Comparison of ENCODE assay signal across 14 cellular contexts in genomic region chr2:33292063-33292462, GRCh38.
DNase-seq lines count a peak whose midpoint lies in the region; ATAC-seq and TF ChIP-seq lines count a peak whose summit lies in the region.
"Had no signal": no experiment of that assay in that cellular context is flagged by ENCODE, and none has a peak within 500 bp of the region (broad histone marks: within the 10 kb centered on the region; RNA-seq: fewer than 3 reads in every experiment).

No MANE protein-coding gene starts in this region.

- no peak overlapping the region for H3K27ac ChIP-seq in breast epithelium
- H3K27ac ChIP-seq in dorsolateral prefrontal cortex, result peak overlapping the region in 35 of 59 donors; percentile 3 to 77 (median 55)
- H3K27ac ChIP-seq in muscle layer of duodenum (ENCODE audit: low read length), result peak overlapping the region; percentile 52
- H3K27ac ChIP-seq in tibial nerve, result peak overlapping the region in 3 of 4 donors; percentile 47 to 79 (median 76)
- H3K27ac ChIP-seq: SK-N-MC had no signal

- H3K27me3 Mint-ChIP-seq in MCF 10A (ENCODE audit: insufficient read depth, unreplicated experiment), result no peaks in the 10 kb centered on the region
- H3K27me3 Mint-ChIP-seq in stimulated activated naive CD8-positive, alpha-beta T cell treated with anti-CD3 and anti-CD28 coated beads, Interleukin-15, amount 100 ng/mL, for 72 hours, result peaks cover 31% of the 10 kb centered on the region

- H3K9me3 ChIP-seq in breast epithelium (no peaks in the 10 kb centered on the region), muscle layer of duodenum (ENCODE audit: control insufficient read depth in 1 of 2, low read length in 2 of 2) (no peaks in the 10 kb centered on the region), tibial nerve (no peaks in the 10 kb centered on the region), MG63 (no peaks in the 10 kb centered on the region)

- TF ChIP-seq EP300 in tibial nerve (IDR thresholded peaks at IDR 0.05), result no peak

- H3K4me3 ChIP-seq in breast epithelium (no peak overlapping the region), dorsolateral prefrontal cortex (peak overlapping the region in 29 of 59 donors; percentile 3 to 52 (median 34)), muscle layer of duodenum (ENCODE audit: low read depth in 1 of 2, low read length in 2 of 2) (peak overlapping the region; percentile 38 to 41), tibial nerve (peak overlapping the region in 2 of 4 donors; percentile 22 to 26), MG63 (no peak overlapping the region)
- H3K4me3 ChIP-seq: SK-N-MC had no signal

- DNase-seq in MCF 10A (ENCODE audit: unreplicated experiment) (no peak), breast epithelium (ENCODE audit: low spot score in 2 of 2) (no peak), dorsolateral prefrontal cortex (no peak), tibial nerve (ENCODE audit: low spot score in 2 of 2) (no peak), MG63 (no peak)
- no peak for DNase-seq in stimulated activated naive CD8-positive, alpha-beta T cell treated with anti-CD3 and anti-CD28 coated beads, Interleukin-15, amount 100 ng/mL, for 72 hours
- DNase-seq: 8988T; activated CD4-positive, alpha-beta memory T cell treated with anti-CD3 and anti-CD28 coated beads for 36 hours; activated naive CD8-positive, alpha-beta T cell treated with anti-CD3 and anti-CD28 coated beads, Interleukin-2, amount 50 U/mL, for 24 hours; CD4-positive, CD25-positive, alpha-beta regulatory T cell; stimulated activated naive CD8-positive, alpha-beta T cell treated with anti-CD3 and anti-CD28 coated beads, Interleukin-15, Interleukin-2, amounts not matched to agents 100 U/mL and 50 U/mL, for 24 hours had no signal

- CTCF ChIA-PET in MCF 10A (lab: Yijun Ruan, JAX), result interaction anchor here (1.3 kb wide), 1 partner anchor 258 kb away, joined by 5 read pairs; no protein-coding TSS in a partner anchor

- H3K4me1 Mint-ChIP-seq in MCF 10A (ENCODE audit: insufficient read depth, unreplicated experiment), result peaks cover 22% of the 10 kb centered on the region
- H3K4me1 Mint-ChIP-seq in stimulated activated naive CD8-positive, alpha-beta T cell treated with anti-CD3 and anti-CD28 coated beads, Interleukin-15, amount 100 ng/mL, for 72 hours, result no peaks in the 10 kb centered on the region
- H3K4me1 Mint-ChIP-seq: activated naive CD8-positive, alpha-beta T cell treated with anti-CD3 and anti-CD28 coated beads, Interleukin-2, amount 50 U/mL, for 24 hours; CD4-positive, CD25-positive, alpha-beta regulatory T cell had no signal

- no peaks in the 10 kb centered on the region for H3K27me3 ChIP-seq in breast epithelium
- no peaks in the 10 kb centered on the region for H3K27me3 ChIP-seq in dorsolateral prefrontal cortex
- H3K27me3 ChIP-seq in muscle layer of duodenum (ENCODE audit: low read depth, low read length), result no peaks in the 10 kb centered on the region
- H3K27me3 ChIP-seq in tibial nerve, result no peaks in the 10 kb centered on the region
- H3K27me3 ChIP-seq in MG63, result no peaks in the 10 kb centered on the region

- no TSS peak for BruUV-seq in MCF 10A (replicated peaks; lab: Mats Ljungman, UMichigan)

- intact Hi-C loops in MCF 10A (cut with micrococcal nuclease) (no loop called here), breast epithelium (cut with DNase I; ENCODE audit: low total_unique reads) (no loop called here), dorsolateral prefrontal cortex (cut with DNase I) (no loop called here)

- H3K4me1 ChIP-seq in breast epithelium (no peaks in the 10 kb centered on the region), muscle layer of duodenum (ENCODE audit: control insufficient read depth in 1 of 2, insufficient read depth in 2 of 2, low read length in 2 of 2) (peaks cover 9 to 25% of the 10 kb centered on the region in 2 donors), tibial nerve (peaks cover 0 to 28% (median 0%) of the 10 kb centered on the region in 4 donors)

- no peaks in the 10 kb centered on the region for H3K9me3 Mint-ChIP-seq in MCF 10A (ENCODE audit: unreplicated experiment)
- H3K9me3 Mint-ChIP-seq in stimulated activated naive CD8-positive, alpha-beta T cell treated with anti-CD3 and anti-CD28 coated beads, Interleukin-15, amount 100 ng/mL, for 72 hours, result no peaks in the 10 kb centered on the region
- H3K9me3 Mint-ChIP-seq: activated CD4-positive, alpha-beta memory T cell treated with anti-CD3 and anti-CD28 coated beads for 36 hours; activated naive CD8-positive, alpha-beta T cell treated with anti-CD3 and anti-CD28 coated beads, Interleukin-2, amount 50 U/mL, for 24 hours had no signal

- TF ChIP-seq CTCF in MCF 10A (IDR thresholded peaks at IDR 0.05; ENCODE audit: unreplicated experiment), result no peak
- no peak for TF ChIP-seq CTCF in breast epithelium (IDR thresholded peaks at IDR 0.05)
- no peak for TF ChIP-seq CTCF in dorsolateral prefrontal cortex (IDR thresholded peaks at IDR 0.05 in 54 of 56, conservative IDR thresholded peaks at IDR 0.05 in 2 of 56; ENCODE audit: low read depth in 1 of 56, partially characterized antibody in 56 of 56)
- TF ChIP-seq CTCF in tibial nerve (IDR thresholded peaks at IDR 0.05), result no peak

- H3K4me3 Mint-ChIP-seq in MCF 10A (ENCODE audit: unreplicated experiment), result no peak overlapping the region
- no peak overlapping the region for H3K4me3 Mint-ChIP-seq in stimulated activated naive CD8-positive, alpha-beta T cell treated with anti-CD3 and anti-CD28 coated beads, Interleukin-15, amount 100 ng/mL, for 72 hours
- H3K4me3 Mint-ChIP-seq: activated CD4-positive, alpha-beta memory T cell treated with anti-CD3 and anti-CD28 coated beads for 36 hours; activated naive CD8-positive, alpha-beta T cell treated with anti-CD3 and anti-CD28 coated beads, Interleukin-2, amount 50 U/mL, for 24 hours; CD4-positive, CD25-positive, alpha-beta regulatory T cell had no signal

- POLR2A ChIA-PET in MCF 10A (lab: Yijun Ruan, JAX), result interaction anchor here (0.6 to 1.0 kb wide), 2 partner anchors 24 to 78 kb away, joined by 3 read pairs; no protein-coding TSS in a partner anchor

- TF ChIP-seq POLR2A in breast epithelium (IDR thresholded peaks at IDR 0.05) (no peak), tibial nerve (IDR thresholded peaks at IDR 0.05) (no peak)

- peak overlapping the region; percentile 70 for H3K27ac Mint-ChIP-seq in MCF 10A (ENCODE audit: low read depth, unreplicated experiment)
- H3K27ac Mint-ChIP-seq in stimulated activated naive CD8-positive, alpha-beta T cell treated with anti-CD3 and anti-CD28 coated beads, Interleukin-15, amount 100 ng/mL, for 72 hours, result no peak overlapping the region
- H3K27ac Mint-ChIP-seq: activated CD4-positive, alpha-beta memory T cell treated with anti-CD3 and anti-CD28 coated beads for 36 hours; activated naive CD8-positive, alpha-beta T cell treated with anti-CD3 and anti-CD28 coated beads, Interleukin-2, amount 50 U/mL, for 24 hours; CD4-positive, CD25-positive, alpha-beta regulatory T cell had no signal

- H3K36me3 ChIP-seq in breast epithelium (no peaks in the 10 kb centered on the region), muscle layer of duodenum (ENCODE audit: control insufficient read depth in 1 of 2, insufficient read depth in 2 of 2, low read length in 2 of 2) (no peaks in the 10 kb centered on the region), tibial nerve (no peaks in the 10 kb centered on the region), MG63 (peaks cover 13% of the 10 kb centered on the region)

- no peak for ATAC-seq in GM21360 (IDR thresholded peaks at IDR 0.05; ENCODE audit: unreplicated experiment)
- no peak for ATAC-seq in stimulated activated naive CD8-positive, alpha-beta T cell treated with anti-CD3 and anti-CD28 coated beads, Interleukin-15, amount 100 ng/mL, for 72 hours
- ATAC-seq: activated naive CD8-positive, alpha-beta T cell treated with anti-CD3 and anti-CD28 coated beads, Interleukin-2, amount 50 U/mL, for 24 hours; stimulated activated naive CD8-positive, alpha-beta T cell treated with anti-CD3 and anti-CD28 coated beads, Interleukin-15, Interleukin-2, amounts not matched to agents 100 U/mL and 50 U/mL, for 24 hours had no signal

- peaks cover 53% of the 10 kb centered on the region for H3K36me3 Mint-ChIP-seq in MCF 10A (ENCODE audit: insufficient read depth, unreplicated experiment)
- H3K36me3 Mint-ChIP-seq: activated CD4-positive, alpha-beta memory T cell treated with anti-CD3 and anti-CD28 coated beads for 36 hours; CD4-positive, CD25-positive, alpha-beta regulatory T cell had no signal

- 70 to 73% methylated on average over 2 of the region's 2 CpGs for WGBS in tibial nerve, 2 donors

Comparison
In these comparisons a context has a peak if more than half of its experiments do, and no peak if none do; other contexts are left out.
1. H3K27ac ChIP-seq: peak in dorsolateral prefrontal cortex (35 of 59), muscle layer of duodenum (single experiment) and tibial nerve (3 of 4); none in breast epithelium (0 of 2).
2. H3K4me3 ChIP-seq: peak in muscle layer of duodenum (2 of 2); none in breast epithelium (0 of 3) and MG63 (single experiment).